16 cellular contexts compared by ENCODE assay signal in the genomic region with DNA sequence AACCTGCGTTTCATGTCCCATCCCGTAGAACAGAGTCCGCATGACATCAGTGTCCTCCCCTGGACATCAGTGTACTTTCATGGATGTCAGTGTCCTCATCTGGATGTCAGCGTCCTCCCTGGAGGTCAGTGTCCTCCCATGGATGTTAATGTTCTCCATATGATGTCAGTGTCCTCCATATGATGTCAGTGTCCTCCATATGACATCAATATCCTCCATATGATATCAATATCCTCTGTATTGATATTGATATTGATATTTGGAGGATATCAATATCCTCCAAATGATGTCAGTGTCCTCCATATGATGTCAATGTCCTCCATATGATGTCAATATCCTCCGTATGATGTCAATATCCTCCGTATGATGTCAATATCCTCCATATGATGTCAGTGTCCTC.
DNase-seq lines count a peak whose midpoint lies in the region; ATAC-seq and FAIRE-seq lines count a peak whose summit lies in the region.
"Had no signal": no experiment of that assay in that cellular context is flagged by ENCODE, and none has a peak within 500 bp of the region (broad histone marks: within the 10 kb centered on the region; RNA-seq: fewer than 3 reads in every experiment).

No MANE protein-coding gene starts in this region.

- no peak for DNase-seq in GM18507 (ENCODE audit: extremely low spot score, insufficient read length, low read depth)
- peak; percentile 0 for DNase-seq in RPMI7951 (ENCODE audit: low read depth)
- peak; percentile 1 for DNase-seq in renal cortical epithelial cell (ENCODE audit: low read depth)
- DNase-seq in NCI-H1105 treated with DMSO at 0.1 percent for 48 hours (lab: John Stamatoyannopoulos, UW), result no peak
- DNase-seq in DMS 273 (lab: John Stamatoyannopoulos, UW; ENCODE audit: unreplicated experiment), result no peak
- no peak for DNase-seq in HUDEP-2 (lab: John Stamatoyannopoulos, UW; ENCODE audit: unreplicated experiment in 76 of 76)
- no peak for DNase-seq in activated T-cell treated with anti-CD3 and anti-CD28 coated beads, Interleukin-2, amount 50 U/mL, for 1 hour
- DNase-seq: BE2C; CD8-positive, alpha-beta T cell; GM23248; MG63; NCI-H1930; NCI-H2171 treated with DMSO at 0.1 percent for 48 hours; NCI-H510A; SIG-M5 had no signal

- ATAC-seq in esophagus mucosa, result peak; percentile 35
- ATAC-seq: CD8-positive, alpha-beta T cell had no signal

- peak; percentile 87 for FAIRE-seq in GM18507 (lab: Jason Lieb, UNC)

Comparison
In these comparisons a context has a peak if more than half of its experiments do, and no peak if none do; other contexts are left out.
1. DNase-seq: peak in RPMI7951 (single experiment) and renal cortical epithelial cell (single experiment); none in GM18507 (single experiment), NCI-H1105 treated with DMSO at 0.1 percent for 48 hours (single experiment), DMS 273 (single experiment), HUDEP-2 (0 of 76) and activated T-cell treated with anti-CD3 and anti-CD28 coated beads, Interleukin-2, amount 50 U/mL, for 1 hour (single experiment).